Comparison of ENCODE assay signal across 8 cellular contexts in genomic region chr4:171846232-171846631, GRCh38. TPM values are rescaled to one million over a fixed set of nuclear protein-coding genes. Genes with fewer than 3 reads are reported as not detected.
DNase-seq lines count a peak whose midpoint lies in the region; ATAC-seq and TF ChIP-seq lines count a peak whose summit lies in the region.

No MANE protein-coding gene starts in this region.

- ATAC-seq in GM19463 (IDR thresholded peaks at IDR 0.05; ENCODE audit: unreplicated experiment) (peak; percentile 75), HG03558 (IDR thresholded peaks at IDR 0.05; ENCODE audit: extremely low read depth, unreplicated experiment) (peak; percentile 81)

- no peak overlapping the region for H3K4me3 ChIP-seq in epithelial cell of proximal tubule (ENCODE audit: low read depth, low read length)
- no peak overlapping the region for H3K4me3 ChIP-seq in lower leg skin (ENCODE audit: low read depth, poor library complexity, severe bottlenecking)

- intact Hi-C loops in lower leg skin (cut with DNase I; ENCODE audit: low total_unique reads) = no loop called here

- 24 to 27% methylated on average over 2 of the region's 2 CpGs for WGBS in lower leg skin, 2 donors

- DNase-seq in NCI-H446 (lab: John Stamatoyannopoulos, UW) (peak; percentile 0 to 11), NCI-H446 treated with DMSO at 0.1 percent for 48 hours (lab: John Stamatoyannopoulos, UW) (no peak), NOMO-1 (lab: John Stamatoyannopoulos, UW; ENCODE audit: unreplicated experiment in 2 of 2) (peak; percentile 22 to 24), epithelial cell of proximal tubule (ENCODE audit: low read depth) (no peak), renal cortical epithelial cell (ENCODE audit: low read depth) (peak; percentile 41), lower leg skin (ENCODE audit: low spot score in 2 of 2) (no peak)

- TF ChIP-seq CTCF in epithelial cell of proximal tubule (conservative IDR thresholded peaks at IDR 0.05; ENCODE audit: low read depth, low read length) = peak; percentile 97
- no peak for TF ChIP-seq CTCF in lower leg skin (IDR thresholded peaks at IDR 0.05)

- no peak for TF ChIP-seq POLR2A in lower leg skin (IDR thresholded peaks at IDR 0.05)

RNA-seq across cellular contexts. Expression of gene GALNTL6, which starts 33.0 kb away (rescaled TPM):
- not detected in 2 replicates for total RNA-seq in epithelial cell of proximal tubule
- not detected in 2 replicates for total RNA-seq in renal cortical epithelial cell
- total RNA-seq in lower leg skin = 1 to 10 TPM in 1 of 4 donors, under 1 TPM in 3; 0.30 to 1.3 (median 0.60) TPM

Comparison
In these comparisons a context has a peak if more than half of its experiments do, and no peak if none do; other contexts are left out.
1. DNase-seq: peak in NCI-H446 (2 of 2), NOMO-1 (2 of 2) and renal cortical epithelial cell (single experiment); none in NCI-H446 treated with DMSO at 0.1 percent for 48 hours (single experiment), epithelial cell of proximal tubule (single experiment) and lower leg skin (0 of 2).